5 cellular contexts compared by ENCODE assay signal in genomic region chr11:133971871-133972270, GRCh38. TPM values are rescaled to one million over a fixed set of nuclear protein-coding genes. Genes with fewer than 3 reads are reported as not detected.
"Had no signal": no experiment of that assay in that cellular context is flagged by ENCODE, and none has a peak within 500 bp of the region (broad histone marks: within the 10 kb centered on the region; RNA-seq: fewer than 3 reads in every experiment).

No MANE protein-coding gene starts in this region.

- H3K36me3 Mint-ChIP-seq: IgD-negative memory B cell had no signal

- H3K4me3 Mint-ChIP-seq: IgD-negative memory B cell had no signal

- H3K27ac Mint-ChIP-seq: IgD-negative memory B cell had no signal

- ATAC-seq: HepG2, K562 had no signal

- DNase-seq: IMR-90, KBM-7 had no signal

RNA-seq across cellular contexts. Expression of gene IGSF9B, which starts 15.1 kb away (rescaled TPM):
- total RNA-seq: HepG2 had no signal
